Comparison of ENCODE assay signal across 8 cellular contexts in the genomic region with DNA sequence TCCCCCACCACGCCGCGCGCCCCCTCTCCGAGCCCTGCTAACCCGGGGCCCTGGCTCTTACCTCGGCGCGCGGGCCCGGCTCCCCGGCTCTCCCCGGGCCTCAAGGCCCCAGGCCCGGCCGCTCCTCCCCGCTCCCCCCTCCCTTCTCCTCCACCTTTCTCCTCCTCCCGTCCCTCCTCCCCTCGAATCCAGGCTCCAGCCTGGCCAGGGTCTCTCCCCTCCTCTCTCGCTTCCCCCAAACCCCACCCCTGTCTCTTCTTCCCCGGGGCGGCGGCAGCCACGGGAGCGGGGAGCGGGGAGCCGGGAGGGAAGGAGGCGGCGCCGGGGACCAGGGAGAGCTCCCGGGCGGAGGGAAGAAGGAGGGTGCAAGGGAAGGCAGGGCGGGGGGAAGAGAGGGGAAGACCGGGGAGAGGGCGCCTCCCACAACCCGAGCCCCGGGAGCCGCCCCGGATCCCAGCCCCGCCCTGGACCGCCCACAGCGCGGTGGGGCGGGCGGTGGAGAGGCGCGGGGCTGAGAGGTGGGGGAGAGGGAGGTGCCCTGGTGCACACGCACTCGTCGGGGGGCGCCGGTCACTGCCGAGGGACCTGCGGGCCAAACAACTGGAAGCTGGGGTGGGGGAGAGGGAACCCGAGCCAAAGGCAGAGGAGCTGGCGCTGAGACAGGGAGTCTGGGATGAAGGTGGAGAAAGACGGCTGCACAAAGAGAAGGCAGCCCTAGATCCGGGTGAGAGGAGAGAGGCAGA.
DNase-seq lines count a peak whose midpoint lies in the region; ATAC-seq and TF ChIP-seq lines count a peak whose summit lies in the region.

TSS of gene GABBR1 (minus strand) at position 395 of the 743 bp plus-strand sequence. CDS start 798 bp downstream, outside the sequence.

- TF ChIP-seq POLR2A in GM18505 (IDR thresholded peaks at IDR 0.05; ENCODE audit: borderline replicate concordance, extremely low read depth, insufficient read depth, insufficient read length) = no peak

- peak within 1 kb of the TSS; percentile 74 for H3K4me3 ChIP-seq in choroid plexus epithelial cell (ENCODE audit: low read depth, low read length)

- peak; percentile 79 for ATAC-seq in GM18505 (IDR thresholded peaks at IDR 0.05; ENCODE audit: unreplicated experiment)
- peak; percentile 64 for ATAC-seq in HG03159 (IDR thresholded peaks at IDR 0.05; ENCODE audit: unreplicated experiment)
- ATAC-seq in GM18858 (IDR thresholded peaks at IDR 0.05; ENCODE audit: unreplicated experiment) = no peak

- TF ChIP-seq CTCF in choroid plexus epithelial cell (conservative IDR thresholded peaks at IDR 0.05; ENCODE audit: low read depth, low read length) = no peak

- no peaks in the 10 kb centered on the region for H3K27me3 ChIP-seq in layer of hippocampus (ENCODE audit: control insufficient read depth, insufficient read depth, low read length)

- DNase-seq in NCI-H510A (lab: John Stamatoyannopoulos, UW) = peak; percentile 91
- peak; percentile 78 for DNase-seq in activated CD4-positive, alpha-beta T cell treated with anti-CD3 and anti-CD28 coated beads for 48 hours
- peak; percentile 87 for DNase-seq in choroid plexus epithelial cell (ENCODE audit: low read depth)
- peak in 3 of 4 experiments; percentile 49 to 71 (median 51) for DNase-seq in stimulated activated CD4-positive, alpha-beta T cell treated with anti-CD3 and anti-CD28 coated beads, Interleukin-1b, Interleukin-23, amount 100 ng/mL, for 24 hours (ENCODE audit: low read depth in 4 of 4, low spot score in 1 of 4)

- H3K27ac ChIP-seq in layer of hippocampus (ENCODE audit: low read depth, low read length) = peak within 1 kb of the TSS; percentile 71
